ENCODE assay signal across 1 cellular context in genomic region chr17:63817736-63818385, GRCh38.
TF ChIP-seq lines count a peak whose summit lies in the region.

No MANE protein-coding gene starts in this region.

TF ChIP-seq in IMR-90, 13 proteins besides CTCF, POLR2A, EP300 and RAD21:
- TF ChIP-seq MAZ (IDR thresholded peaks at IDR 0.05; ENCODE audit: borderline replicate concordance, low read depth, low read length) (no peak), USF2 (IDR thresholded peaks at IDR 0.05; ENCODE audit: low read depth, low read length) (no peak), MXI1 (IDR thresholded peaks at IDR 0.05; ENCODE audit: borderline replicate concordance, low read depth, low read length) (no peak), RFX5 (IDR thresholded peaks at IDR 0.05; ENCODE audit: low read depth, low read length) (no peak), MAFK (IDR thresholded peaks at IDR 0.05; ENCODE audit: low read depth, low read length) (no peak), CHD1 (IDR thresholded peaks at IDR 0.05; ENCODE audit: low read depth, low read length) (no peak), CEBPB (IDR thresholded peaks at IDR 0.05; ENCODE audit: low read depth, low read length) (no peak), SMC3 (IDR thresholded peaks at IDR 0.05; ENCODE audit: low read depth, low read length) (no peak), BHLHE40 (IDR thresholded peaks at IDR 0.05; ENCODE audit: low read depth, low read length) (no peak), FOS (IDR thresholded peaks at IDR 0.05; ENCODE audit: low read depth, low read length) (no peak), NFE2L2 (IDR thresholded peaks at IDR 0.05; ENCODE audit: low read depth, low read length) (no peak), ELK1 (IDR thresholded peaks at IDR 0.05; ENCODE audit: borderline replicate concordance, low read depth, low read length) (no peak), RCOR1 (IDR thresholded peaks at IDR 0.05; ENCODE audit: insufficient replicate concordance, low read length) (no peak)
